In the genomic region with DNA sequence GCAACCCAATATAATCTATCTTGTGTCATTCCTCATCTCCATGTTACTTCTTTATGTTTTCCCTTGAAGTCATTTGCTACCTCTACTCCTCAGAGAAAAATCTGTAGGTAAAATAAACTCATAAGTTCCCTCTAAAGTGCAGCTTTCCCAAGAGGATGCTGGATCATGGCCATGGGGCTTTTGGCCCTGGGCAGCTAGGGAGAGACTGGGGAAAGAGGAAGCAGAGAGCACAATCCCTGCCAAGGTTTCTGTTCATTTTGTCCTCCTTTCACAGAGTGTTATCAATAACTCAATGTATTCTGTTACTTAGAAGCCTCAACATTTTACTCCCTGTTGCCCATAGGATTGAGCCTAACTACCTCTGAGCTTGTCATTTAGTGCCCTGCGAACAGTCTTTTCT, we compare ENCODE assay signal across 2 cellular contexts.
TF ChIP-seq lines count a peak whose summit lies in the region.

No MANE protein-coding gene starts in this region.

TF ChIP-seq in SK-N-SH, 30 proteins besides CTCF, POLR2A, EP300 and RAD21:
- TF ChIP-seq, protein P1, sequence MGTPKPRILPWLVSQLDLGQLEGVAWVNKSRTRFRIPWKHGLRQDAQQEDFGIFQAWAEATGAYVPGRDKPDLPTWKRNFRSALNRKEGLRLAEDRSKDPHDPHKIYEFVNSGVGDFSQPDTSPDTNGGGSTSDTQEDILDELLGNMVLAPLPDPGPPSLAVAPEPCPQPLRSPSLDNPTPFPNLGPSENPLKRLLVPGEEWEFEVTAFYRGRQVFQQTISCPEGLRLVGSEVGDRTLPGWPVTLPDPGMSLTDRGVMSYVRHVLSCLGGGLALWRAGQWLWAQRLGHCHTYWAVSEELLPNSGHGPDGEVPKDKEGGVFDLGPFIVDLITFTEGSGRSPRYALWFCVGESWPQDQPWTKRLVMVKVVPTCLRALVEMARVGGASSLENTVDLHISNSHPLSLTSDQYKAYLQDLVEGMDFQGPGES (IDR thresholded peaks at IDR 0.05; ENCODE audit: low read depth, low read length), result no peak
- TF ChIP-seq ELF1 (IDR thresholded peaks at IDR 0.05), result no peak
- TF ChIP-seq POLR2AphosphoS5 (IDR thresholded peaks at IDR 0.05; ENCODE audit: low read depth, low read length), result no peak
- TF ChIP-seq, protein P2, sequence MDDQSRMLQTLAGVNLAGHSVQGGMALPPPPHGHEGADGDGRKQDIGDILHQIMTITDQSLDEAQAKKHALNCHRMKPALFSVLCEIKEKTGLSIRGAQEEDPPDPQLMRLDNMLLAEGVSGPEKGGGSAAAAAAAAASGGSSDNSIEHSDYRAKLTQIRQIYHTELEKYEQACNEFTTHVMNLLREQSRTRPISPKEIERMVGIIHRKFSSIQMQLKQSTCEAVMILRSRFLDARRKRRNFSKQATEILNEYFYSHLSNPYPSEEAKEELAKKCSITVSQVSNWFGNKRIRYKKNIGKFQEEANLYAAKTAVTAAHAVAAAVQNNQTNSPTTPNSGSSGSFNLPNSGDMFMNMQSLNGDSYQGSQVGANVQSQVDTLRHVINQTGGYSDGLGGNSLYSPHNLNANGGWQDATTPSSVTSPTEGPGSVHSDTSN (IDR thresholded peaks at IDR 0.05), result no peak
- TF ChIP-seq TAF1 (IDR thresholded peaks at IDR 0.05; ENCODE audit: borderline replicate concordance, low read depth, low read length), result no peak
- no peak for TF ChIP-seq FOSL2 (IDR thresholded peaks at IDR 0.05; ENCODE audit: borderline replicate concordance, low read depth)
- TF ChIP-seq TEAD4 (IDR thresholded peaks at IDR 0.05; ENCODE audit: borderline replicate concordance, insufficient read depth), result no peak
- TF ChIP-seq, protein P3, sequence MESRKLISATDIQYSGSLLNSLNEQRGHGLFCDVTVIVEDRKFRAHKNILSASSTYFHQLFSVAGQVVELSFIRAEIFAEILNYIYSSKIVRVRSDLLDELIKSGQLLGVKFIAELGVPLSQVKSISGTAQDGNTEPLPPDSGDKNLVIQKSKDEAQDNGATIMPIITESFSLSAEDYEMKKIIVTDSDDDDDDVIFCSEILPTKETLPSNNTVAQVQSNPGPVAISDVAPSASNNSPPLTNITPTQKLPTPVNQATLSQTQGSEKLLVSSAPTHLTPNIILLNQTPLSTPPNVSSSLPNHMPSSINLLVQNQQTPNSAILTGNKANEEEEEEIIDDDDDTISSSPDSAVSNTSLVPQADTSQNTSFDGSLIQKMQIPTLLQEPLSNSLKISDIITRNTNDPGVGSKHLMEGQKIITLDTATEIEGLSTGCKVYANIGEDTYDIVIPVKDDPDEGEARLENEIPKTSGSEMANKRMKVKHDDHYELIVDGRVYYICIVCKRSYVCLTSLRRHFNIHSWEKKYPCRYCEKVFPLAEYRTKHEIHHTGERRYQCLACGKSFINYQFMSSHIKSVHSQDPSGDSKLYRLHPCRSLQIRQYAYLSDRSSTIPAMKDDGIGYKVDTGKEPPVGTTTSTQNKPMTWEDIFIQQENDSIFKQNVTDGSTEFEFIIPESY (IDR thresholded peaks at IDR 0.05; ENCODE audit: borderline replicate concordance, low read depth), result no peak
- no peak for TF ChIP-seq TCF12 (IDR thresholded peaks at IDR 0.05)
- TF ChIP-seq, protein P4, sequence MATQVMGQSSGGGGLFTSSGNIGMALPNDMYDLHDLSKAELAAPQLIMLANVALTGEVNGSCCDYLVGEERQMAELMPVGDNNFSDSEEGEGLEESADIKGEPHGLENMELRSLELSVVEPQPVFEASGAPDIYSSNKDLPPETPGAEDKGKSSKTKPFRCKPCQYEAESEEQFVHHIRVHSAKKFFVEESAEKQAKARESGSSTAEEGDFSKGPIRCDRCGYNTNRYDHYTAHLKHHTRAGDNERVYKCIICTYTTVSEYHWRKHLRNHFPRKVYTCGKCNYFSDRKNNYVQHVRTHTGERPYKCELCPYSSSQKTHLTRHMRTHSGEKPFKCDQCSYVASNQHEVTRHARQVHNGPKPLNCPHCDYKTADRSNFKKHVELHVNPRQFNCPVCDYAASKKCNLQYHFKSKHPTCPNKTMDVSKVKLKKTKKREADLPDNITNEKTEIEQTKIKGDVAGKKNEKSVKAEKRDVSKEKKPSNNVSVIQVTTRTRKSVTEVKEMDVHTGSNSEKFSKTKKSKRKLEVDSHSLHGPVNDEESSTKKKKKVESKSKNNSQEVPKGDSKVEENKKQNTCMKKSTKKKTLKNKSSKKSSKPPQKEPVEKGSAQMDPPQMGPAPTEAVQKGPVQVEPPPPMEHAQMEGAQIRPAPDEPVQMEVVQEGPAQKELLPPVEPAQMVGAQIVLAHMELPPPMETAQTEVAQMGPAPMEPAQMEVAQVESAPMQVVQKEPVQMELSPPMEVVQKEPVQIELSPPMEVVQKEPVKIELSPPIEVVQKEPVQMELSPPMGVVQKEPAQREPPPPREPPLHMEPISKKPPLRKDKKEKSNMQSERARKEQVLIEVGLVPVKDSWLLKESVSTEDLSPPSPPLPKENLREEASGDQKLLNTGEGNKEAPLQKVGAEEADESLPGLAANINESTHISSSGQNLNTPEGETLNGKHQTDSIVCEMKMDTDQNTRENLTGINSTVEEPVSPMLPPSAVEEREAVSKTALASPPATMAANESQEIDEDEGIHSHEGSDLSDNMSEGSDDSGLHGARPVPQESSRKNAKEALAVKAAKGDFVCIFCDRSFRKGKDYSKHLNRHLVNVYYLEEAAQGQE (IDR thresholded peaks at IDR 0.05; ENCODE audit: low read depth, low read length), result no peak
- TF ChIP-seq RXRA (IDR thresholded peaks at IDR 0.05; ENCODE audit: borderline replicate concordance, low read depth), result no peak
- TF ChIP-seq YY1 (IDR thresholded peaks at IDR 0.05; ENCODE audit: low read depth), result no peak

TF ChIP-seq in SK-N-SH treated with all-trans-retinoic acid at 6 μM for 48 hours, 23 proteins besides CTCF, POLR2A, EP300 and RAD21:
- TF ChIP-seq, protein P5, sequence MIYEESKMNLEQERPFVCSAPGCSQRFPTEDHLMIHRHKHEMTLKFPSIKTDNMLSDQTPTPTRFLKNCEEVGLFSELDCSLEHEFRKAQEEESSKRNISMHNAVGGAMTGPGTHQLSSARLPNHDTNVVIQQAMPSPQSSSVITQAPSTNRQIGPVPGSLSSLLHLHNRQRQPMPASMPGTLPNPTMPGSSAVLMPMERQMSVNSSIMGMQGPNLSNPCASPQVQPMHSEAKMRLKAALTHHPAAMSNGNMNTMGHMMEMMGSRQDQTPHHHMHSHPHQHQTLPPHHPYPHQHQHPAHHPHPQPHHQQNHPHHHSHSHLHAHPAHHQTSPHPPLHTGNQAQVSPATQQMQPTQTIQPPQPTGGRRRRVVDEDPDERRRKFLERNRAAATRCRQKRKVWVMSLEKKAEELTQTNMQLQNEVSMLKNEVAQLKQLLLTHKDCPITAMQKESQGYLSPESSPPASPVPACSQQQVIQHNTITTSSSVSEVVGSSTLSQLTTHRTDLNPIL (CRISPR knock-in tag; IDR thresholded peaks at IDR 0.05; ENCODE audit: low read depth), result no peak
- TF ChIP-seq ISL1 (CRISPR knock-in tag; IDR thresholded peaks at IDR 0.05), result no peak
- no peak for TF ChIP-seq ZNF8 (CRISPR knock-in tag; IDR thresholded peaks at IDR 0.05)
- TF ChIP-seq RARB (CRISPR knock-in tag; IDR thresholded peaks at IDR 0.05), result no peak
- no peak for TF ChIP-seq GLIS3 (CRISPR knock-in tag; IDR thresholded peaks at IDR 0.05)
